ENCODE assay signal across 9 cellular contexts in genomic region chr12:32407795-32408194, GRCh38.
"Had no signal": no experiment of that assay in that cellular context is flagged by ENCODE, and none has a peak within 500 bp of the region (broad histone marks: within the 10 kb centered on the region; RNA-seq: fewer than 3 reads in every experiment).

No MANE protein-coding gene starts in this region.

- H3K27ac Mint-ChIP-seq: HFFc6 had no signal

- H3K4me3 Mint-ChIP-seq: HFFc6 had no signal

- H3K9me3 Mint-ChIP-seq: HFFc6 had no signal

- H3K9ac ChIP-seq: GM23248 had no signal

- FAIRE-seq: HTR-8/SVneo, K562 had no signal

- DNase-seq: GM23248, GOT3, H7, HCEC 1CT, HFFc6, IMR-90, KG1 had no signal

- ATAC-seq: K562 had no signal

- H3K4me3 ChIP-seq: GM23248, K562 had no signal

- H2AFZ ChIP-seq: GM23248 had no signal

- H3K27ac ChIP-seq: GM23248 had no signal
